ENCODE assay signal across 11 cellular contexts in genomic region chr18:7950380-7951143, GRCh38.
A peak's percentile ranks its signal among the peaks of the same experiment; 100 is the strongest.
DNase-seq lines count a peak whose midpoint lies in the region; ATAC-seq and TF ChIP-seq lines count a peak whose summit lies in the region.
"Had no signal": no experiment of that assay in that cellular context is flagged by ENCODE, and none has a peak within 500 bp of the region (broad histone marks: within the 10 kb centered on the region; RNA-seq: fewer than 3 reads in every experiment).

No MANE protein-coding gene starts in this region.

- DNase-seq in Daoy (ENCODE audit: low read depth) (peak; percentile 75), LHCN-M2 (ENCODE audit: low read depth) (peak; percentile 59), cardiac fibroblast (ENCODE audit: low read depth in 2 of 2) (peak; percentile 34 to 88), mucosa of descending colon (peak in 1 of 3 donors; percentile 31), NCI-H187 treated with DMSO at 0.1 percent for 48 hours (lab: John Stamatoyannopoulos, UW) (no peak), pons (ENCODE audit: low spot score) (no peak)
- DNase-seq: NCI-H1092, ovary had no signal

- H3K9me3 ChIP-seq in mucosa of descending colon, result no peaks in the 10 kb centered on the region
- H3K9me3 ChIP-seq: ovary had no signal

- TF ChIP-seq CTCF in cardiac fibroblast (IDR thresholded peaks at IDR 0.05; ENCODE audit: low read depth, low read length) (no peak), mucosa of descending colon (IDR thresholded peaks at IDR 0.05) (no peak)

- peaks cover 9% of the 10 kb centered on the region for H3K4me1 ChIP-seq in mucosa of descending colon (ENCODE audit: low read depth)

- intact Hi-C loops in mucosa of descending colon (cut with DNase I, micrococcal nuclease), result no loop called here

- ATAC-seq in mucosa of descending colon (peak; percentile 88), HG03196 (IDR thresholded peaks at IDR 0.05; ENCODE audit: unreplicated experiment) (no peak), HG03108 (IDR thresholded peaks at IDR 0.05; ENCODE audit: unreplicated experiment) (no peak)

- no peaks in the 10 kb centered on the region for H3K36me3 ChIP-seq in mucosa of descending colon (ENCODE audit: low read depth)
- H3K36me3 ChIP-seq: ovary had no signal

- no peak overlapping the region for H3K4me3 ChIP-seq in cardiac fibroblast (replicated peaks in 1 of 2; ENCODE audit: low read depth in 2 of 2, low read length in 2 of 2)
- no peak overlapping the region for H3K4me3 ChIP-seq in mucosa of descending colon
- H3K4me3 ChIP-seq: coronary artery, ovary had no signal

Comparison
In these comparisons a context has a peak if more than half of its experiments do, and no peak if none do; other contexts are left out.
1. DNase-seq: peak in Daoy (single experiment), LHCN-M2 (single experiment) and cardiac fibroblast (2 of 2); none in NCI-H187 treated with DMSO at 0.1 percent for 48 hours (single experiment) and pons (single experiment).